In the genomic region with DNA sequence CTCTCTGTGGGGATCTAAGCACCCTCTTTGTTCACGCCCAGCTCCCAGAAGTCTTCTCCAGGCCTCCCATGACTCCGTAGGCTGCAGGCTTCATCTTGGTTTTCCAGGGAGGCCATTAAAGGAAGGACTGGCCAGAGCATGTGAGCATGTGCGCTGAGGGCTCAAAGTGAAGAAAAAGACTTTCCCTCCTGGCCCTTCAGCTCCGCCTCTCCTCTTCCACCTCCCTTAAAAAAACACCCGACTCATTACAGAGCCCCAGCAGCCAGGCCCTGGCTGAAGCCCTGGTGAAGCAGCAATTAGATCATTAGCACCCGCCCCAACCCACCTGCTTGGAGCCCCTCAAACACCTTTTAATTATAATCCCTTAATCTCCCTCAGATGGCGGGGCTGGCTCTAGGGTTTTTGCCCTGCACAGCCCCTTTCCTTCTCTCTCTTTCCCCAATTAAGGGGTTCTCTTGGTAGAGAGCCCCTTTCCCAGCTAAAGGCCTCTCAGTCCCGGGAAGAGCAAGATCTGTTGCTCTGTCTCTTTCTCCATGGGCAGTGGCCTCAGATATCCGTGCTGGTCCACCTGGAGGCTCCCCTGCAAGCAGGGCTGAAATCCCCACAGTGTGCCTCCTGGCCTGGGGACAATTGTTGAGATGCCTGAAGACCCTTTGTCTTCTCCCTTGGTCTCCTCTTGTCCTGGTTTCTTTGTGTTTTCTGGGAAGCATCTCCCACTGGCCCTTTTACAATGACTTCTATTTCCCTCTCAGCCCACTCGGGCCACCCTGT, we compare ENCODE assay signal across 21 cellular contexts. TPM values are rescaled to one million over a fixed set of nuclear protein-coding genes. Genes with fewer than 3 reads are reported as not detected.
A peak's percentile ranks its signal among the peaks of the same experiment; 100 is the strongest.
DNase-seq lines count a peak whose midpoint lies in the region; ATAC-seq and TF ChIP-seq lines count a peak whose summit lies in the region.
"Had no signal": no experiment of that assay in that cellular context is flagged by ENCODE, and none has a peak within 500 bp of the region (broad histone marks: within the 10 kb centered on the region; RNA-seq: fewer than 3 reads in every experiment).

No MANE protein-coding gene starts in this region.

- DNase-seq in Caki2 (ENCODE audit: low read depth) (peak; percentile 23), HEK293T (ENCODE audit: extremely low spot score) (no peak), WTC11 (ENCODE audit: low spot score) (no peak), medulla oblongata (ENCODE audit: extremely low spot score) (peak; percentile 37), anterior cingulate cortex (lab: John Stamatoyannopoulos, UW) (no peak), NCI-H187 treated with DMSO at 0.1 percent for 48 hours (lab: John Stamatoyannopoulos, UW) (no peak)
- DNase-seq in activated T-helper 1 cell treated with anti-CD3 and anti-CD28 coated beads, Interleukin-12 subunit alpha, Interleukin-12 subunit beta, Interleukin-2, Interleukin-4 antibody, amounts not matched to agents 30 ng/mL and 10 ng/mL and 1 ng/mL, durations not matched to agents 14 hours and 24 hours and 36 hours (ENCODE audit: low spot score) = no peak
- DNase-seq: activated CD4-positive, CD25-positive, alpha-beta regulatory T cell treated with anti-CD3 and anti-CD28 coated beads, Interleukin-2, amount 50 U/mL, for 72 hours; activated T-cell treated with anti-CD3 and anti-CD28 coated beads, Interleukin-2, amount 50 U/mL, for 48 hours; CD4-positive, CD25-positive, alpha-beta regulatory T cell; cerebellar nuclear complex; DND-41; effector CD8-positive, alpha-beta T cell; gastrocnemius medialis; IMR-90; SHP77; testis had no signal

- H3K9me3 Mint-ChIP-seq in WTC11 = peaks cover 7% of the 10 kb centered on the region; the same call in 1 of the 2 replicates
- H3K9me3 Mint-ChIP-seq in activated T-helper 1 cell treated with anti-CD3 and anti-CD28 coated beads, Interleukin-12 subunit alpha, Interleukin-12 subunit beta, Interleukin-2, Interleukin-4 antibody, amounts not matched to agents 30 ng/mL and 10 ng/mL and 1 ng/mL, durations not matched to agents 14 hours and 24 hours and 36 hours = no peaks in the 10 kb centered on the region
- H3K9me3 Mint-ChIP-seq: activated naive CD4-positive, alpha-beta T cell treated with anti-CD3 and anti-CD28 coated beads, Interleukin-2, amount 50 U/mL, for 24 hours; CD4-positive, CD25-positive, alpha-beta regulatory T cell had no signal

- in situ Hi-C loops in Caki2 (cut with HindIII; ENCODE audit: low pct_unique_long_range_greater_than_20kb, low sequenced_read_pairs) = no loop called here

- peaks cover 28% of the 10 kb centered on the region for H3K4me1 Mint-ChIP-seq in WTC11
- H3K4me1 Mint-ChIP-seq in activated T-helper 1 cell treated with anti-CD3 and anti-CD28 coated beads, Interleukin-12 subunit alpha, Interleukin-12 subunit beta, Interleukin-2, Interleukin-4 antibody, amounts not matched to agents 30 ng/mL and 10 ng/mL and 1 ng/mL, durations not matched to agents 14 hours and 24 hours and 36 hours (ENCODE audit: low read depth) = no peaks in the 10 kb centered on the region
- H3K4me1 Mint-ChIP-seq: activated naive CD4-positive, alpha-beta T cell treated with anti-CD3 and anti-CD28 coated beads, Interleukin-2, amount 50 U/mL, for 24 hours; CD4-positive, CD25-positive, alpha-beta regulatory T cell had no signal

- CTCF ChIA-PET in HEK293T (lab: Yijun Ruan, JAX) = interaction anchor here (1.4 kb wide), 1 partner anchor 14 kb away, joined by 5 read pairs; no protein-coding TSS in a partner anchor
- CTCF ChIA-PET in WTC11 (lab: Charles Lee) = interaction anchor here (0.6 to 10.3 kb wide), 10 partner anchors 11 to 307 kb away, joined by 3 to 107 read pairs (median 4); no protein-coding TSS in a partner anchor

- no peak for ATAC-seq in WTC11
- ATAC-seq in GM21717 (IDR thresholded peaks at IDR 0.05; ENCODE audit: unreplicated experiment) = no peak
- ATAC-seq: gastrocnemius medialis had no signal

- intact Hi-C loops in activated T-helper 1 cell treated with anti-CD3 and anti-CD28 coated beads, Interleukin-12 subunit alpha, Interleukin-12 subunit beta, Interleukin-2, Interleukin-4 antibody, amounts not matched to agents 30 ng/mL and 10 ng/mL and 1 ng/mL, durations not matched to agents 14 hours and 24 hours and 36 hours (cut with micrococcal nuclease) = no loop called here

- H3K36me3 Mint-ChIP-seq in WTC11 = no peaks in the 10 kb centered on the region
- no peaks in the 10 kb centered on the region for H3K36me3 Mint-ChIP-seq in activated T-helper 1 cell treated with anti-CD3 and anti-CD28 coated beads, Interleukin-12 subunit alpha, Interleukin-12 subunit beta, Interleukin-2, Interleukin-4 antibody, amounts not matched to agents 30 ng/mL and 10 ng/mL and 1 ng/mL, durations not matched to agents 14 hours and 24 hours and 36 hours (ENCODE audit: low read depth)
- H3K36me3 Mint-ChIP-seq: activated naive CD4-positive, alpha-beta T cell treated with anti-CD3 and anti-CD28 coated beads, Interleukin-2, amount 50 U/mL, for 24 hours; CD4-positive, CD25-positive, alpha-beta regulatory T cell had no signal

- H3K4me3 Mint-ChIP-seq in WTC11 = no peak overlapping the region
- no peak overlapping the region for H3K4me3 Mint-ChIP-seq in activated T-helper 1 cell treated with anti-CD3 and anti-CD28 coated beads, Interleukin-12 subunit alpha, Interleukin-12 subunit beta, Interleukin-2, Interleukin-4 antibody, amounts not matched to agents 30 ng/mL and 10 ng/mL and 1 ng/mL, durations not matched to agents 14 hours and 24 hours and 36 hours
- H3K4me3 Mint-ChIP-seq: activated naive CD4-positive, alpha-beta T cell treated with anti-CD3 and anti-CD28 coated beads, Interleukin-2, amount 50 U/mL, for 24 hours; CD4-positive, CD25-positive, alpha-beta regulatory T cell had no signal

- H3K27me3 Mint-ChIP-seq in WTC11 (ENCODE audit: low read depth) = peaks cover 12% of the 10 kb centered on the region
- H3K27me3 Mint-ChIP-seq in activated T-helper 1 cell treated with anti-CD3 and anti-CD28 coated beads, Interleukin-12 subunit alpha, Interleukin-12 subunit beta, Interleukin-2, Interleukin-4 antibody, amounts not matched to agents 30 ng/mL and 10 ng/mL and 1 ng/mL, durations not matched to agents 14 hours and 24 hours and 36 hours (ENCODE audit: insufficient read depth) = peaks cover 16% of the 10 kb centered on the region

- TF ChIP-seq CTCF in WTC11 (IDR thresholded peaks at IDR 0.05) = no peak

- no peak overlapping the region for H3K27ac Mint-ChIP-seq in WTC11
- no peak overlapping the region for H3K27ac Mint-ChIP-seq in activated T-helper 1 cell treated with anti-CD3 and anti-CD28 coated beads, Interleukin-12 subunit alpha, Interleukin-12 subunit beta, Interleukin-2, Interleukin-4 antibody, amounts not matched to agents 30 ng/mL and 10 ng/mL and 1 ng/mL, durations not matched to agents 14 hours and 24 hours and 36 hours
- H3K27ac Mint-ChIP-seq: activated naive CD4-positive, alpha-beta T cell treated with anti-CD3 and anti-CD28 coated beads, Interleukin-2, amount 50 U/mL, for 24 hours had no signal

- POLR2A ChIA-PET in HEK293T (lab: Yijun Ruan, JAX) = no interaction called here
- POLR2A ChIA-PET in WTC11 (lab: Charles Lee) = no interaction called here

TF ChIP-seq in HEK293T, 16 proteins besides CTCF, POLR2A, EP300 and RAD21:
- TF ChIP-seq L3MBTL2 (conservative IDR thresholded peaks at IDR 0.05) (peak; percentile 24; the same call in 1 of the 2 replicates), NFRKB (IDR thresholded peaks at IDR 0.05) (no peak)
TF ChIP-seq in HEK293T: peak in this region for 1.

TF ChIP-seq in WTC11, 78 proteins besides CTCF, POLR2A, EP300 and RAD21 (continues in another document):
- peak; percentile 30; the same call in 1 of the 2 replicates for TF ChIP-seq NFE2L1 (CRISPR knock-in tag; IDR thresholded peaks at IDR 0.05)
- no peak for TF ChIP-seq ZNF232 (CRISPR knock-in tag; IDR thresholded peaks at IDR 0.05)
- TF ChIP-seq, protein P1, sequence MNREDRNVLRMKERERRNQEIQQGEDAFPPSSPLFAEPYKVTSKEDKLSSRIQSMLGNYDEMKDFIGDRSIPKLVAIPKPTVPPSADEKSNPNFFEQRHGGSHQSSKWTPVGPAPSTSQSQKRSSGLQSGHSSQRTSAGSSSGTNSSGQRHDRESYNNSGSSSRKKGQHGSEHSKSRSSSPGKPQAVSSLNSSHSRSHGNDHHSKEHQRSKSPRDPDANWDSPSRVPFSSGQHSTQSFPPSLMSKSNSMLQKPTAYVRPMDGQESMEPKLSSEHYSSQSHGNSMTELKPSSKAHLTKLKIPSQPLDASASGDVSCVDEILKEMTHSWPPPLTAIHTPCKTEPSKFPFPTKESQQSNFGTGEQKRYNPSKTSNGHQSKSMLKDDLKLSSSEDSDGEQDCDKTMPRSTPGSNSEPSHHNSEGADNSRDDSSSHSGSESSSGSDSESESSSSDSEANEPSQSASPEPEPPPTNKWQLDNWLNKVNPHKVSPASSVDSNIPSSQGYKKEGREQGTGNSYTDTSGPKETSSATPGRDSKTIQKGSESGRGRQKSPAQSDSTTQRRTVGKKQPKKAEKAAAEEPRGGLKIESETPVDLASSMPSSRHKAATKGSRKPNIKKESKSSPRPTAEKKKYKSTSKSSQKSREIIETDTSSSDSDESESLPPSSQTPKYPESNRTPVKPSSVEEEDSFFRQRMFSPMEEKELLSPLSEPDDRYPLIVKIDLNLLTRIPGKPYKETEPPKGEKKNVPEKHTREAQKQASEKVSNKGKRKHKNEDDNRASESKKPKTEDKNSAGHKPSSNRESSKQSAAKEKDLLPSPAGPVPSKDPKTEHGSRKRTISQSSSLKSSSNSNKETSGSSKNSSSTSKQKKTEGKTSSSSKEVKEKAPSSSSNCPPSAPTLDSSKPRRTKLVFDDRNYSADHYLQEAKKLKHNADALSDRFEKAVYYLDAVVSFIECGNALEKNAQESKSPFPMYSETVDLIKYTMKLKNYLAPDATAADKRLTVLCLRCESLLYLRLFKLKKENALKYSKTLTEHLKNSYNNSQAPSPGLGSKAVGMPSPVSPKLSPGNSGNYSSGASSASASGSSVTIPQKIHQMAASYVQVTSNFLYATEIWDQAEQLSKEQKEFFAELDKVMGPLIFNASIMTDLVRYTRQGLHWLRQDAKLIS (CRISPR knock-in tag; IDR thresholded peaks at IDR 0.05; ENCODE audit: borderline replicate concordance) = no peak
- TF ChIP-seq, protein P2, sequence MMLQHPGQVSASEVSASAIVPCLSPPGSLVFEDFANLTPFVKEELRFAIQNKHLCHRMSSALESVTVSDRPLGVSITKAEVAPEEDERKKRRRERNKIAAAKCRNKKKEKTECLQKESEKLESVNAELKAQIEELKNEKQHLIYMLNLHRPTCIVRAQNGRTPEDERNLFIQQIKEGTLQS (CRISPR knock-in tag; conservative IDR thresholded peaks at IDR 0.05) = no peak
- TF ChIP-seq, protein P3, sequence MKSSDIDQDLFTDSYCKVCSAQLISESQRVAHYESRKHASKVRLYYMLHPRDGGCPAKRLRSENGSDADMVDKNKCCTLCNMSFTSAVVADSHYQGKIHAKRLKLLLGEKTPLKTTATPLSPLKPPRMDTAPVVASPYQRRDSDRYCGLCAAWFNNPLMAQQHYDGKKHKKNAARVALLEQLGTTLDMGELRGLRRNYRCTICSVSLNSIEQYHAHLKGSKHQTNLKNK (CRISPR knock-in tag; IDR thresholded peaks at IDR 0.05) = no peak

RNA-seq across cellular contexts. Expression of a gene that starts 30.5 kb away (rescaled TPM):
- total RNA-seq in Caki2 (2014; rRNA removed; shearing (Covaris generic); ENCODE audit: low replicate concordance) = not detected in 2 replicates
- total RNA-seq in WTC11 (2021) = 1.7 to 2.3 TPM (median 1.9 TPM) in 3 replicates
- total RNA-seq in activated T-helper 1 cell treated with anti-CD3 and anti-CD28 coated beads, Interleukin-12 subunit alpha, Interleukin-12 subunit beta, Interleukin-2, Interleukin-4 antibody, amounts not matched to agents 30 ng/mL and 10 ng/mL and 1 ng/mL, durations not matched to agents 14 hours and 24 hours and 36 hours = not detected in 2 replicates
- total RNA-seq: astrocyte; CD4-positive, CD25-positive, alpha-beta regulatory T cell; gastrocnemius medialis; IMR-90; OCI-LY7 had no signal

Comparison
In these comparisons a context has a peak if more than half of its experiments do, and no peak if none do; other contexts are left out.
1. DNase-seq: peak in Caki2 (single experiment) and medulla oblongata (single experiment); none in HEK293T (single experiment), WTC11 (single experiment), activated T-helper 1 cell treated with anti-CD3 and anti-CD28 coated beads, Interleukin-12 subunit alpha, Interleukin-12 subunit beta, Interleukin-2, Interleukin-4 antibody, amounts not matched to agents 30 ng/mL and 10 ng/mL and 1 ng/mL, durations not matched to agents 14 hours and 24 hours and 36 hours (single experiment), anterior cingulate cortex (0 of 58) and NCI-H187 treated with DMSO at 0.1 percent for 48 hours (single experiment).